In the genomic region with DNA sequence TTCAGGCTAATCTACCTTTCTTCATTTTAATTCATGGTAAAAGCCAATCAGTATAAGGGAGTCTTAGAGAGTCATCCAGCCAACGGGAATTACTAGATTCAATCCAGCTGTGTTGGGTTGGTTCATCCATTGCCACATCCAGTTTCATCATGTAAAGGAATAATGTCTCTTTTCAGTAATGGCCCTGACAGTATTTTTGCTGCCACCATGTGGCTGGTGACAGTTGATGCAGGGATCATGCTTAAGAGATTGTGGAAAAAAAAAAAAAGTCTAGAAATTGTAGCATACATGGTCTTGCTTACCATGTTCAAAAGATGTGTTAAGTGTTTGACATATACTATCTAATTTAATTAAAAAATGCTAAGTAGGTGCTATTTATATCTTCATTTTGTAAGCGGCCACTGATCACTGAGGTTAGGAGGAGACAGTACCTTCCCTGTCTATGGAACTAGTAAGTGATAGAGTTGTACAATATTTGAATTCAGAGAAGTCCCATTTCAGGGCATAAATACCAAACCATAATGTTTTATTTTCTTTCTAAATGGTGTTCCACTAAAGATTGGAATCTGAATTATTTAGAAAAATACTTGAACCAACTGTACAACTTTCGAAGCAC, we compare ENCODE assay signal across 8 cellular contexts.
DNase-seq lines count a peak whose midpoint lies in the region; ATAC-seq and TF ChIP-seq lines count a peak whose summit lies in the region.

No MANE protein-coding gene starts in this region.

- no peak for TF ChIP-seq EP300 in gastroesophageal sphincter (IDR thresholded peaks at IDR 0.05)

- no peak overlapping the region for H3K9ac ChIP-seq in SK-N-MC (ENCODE audit: insufficient read length)

- H3K27ac ChIP-seq in SK-N-MC (no peak overlapping the region), gastroesophageal sphincter (no peak overlapping the region), tibial artery (no peak overlapping the region)

- H3K9me3 ChIP-seq in SK-N-MC (ENCODE audit: low read depth, low read length) (no peaks in the 10 kb centered on the region), gastroesophageal sphincter (no peaks in the 10 kb centered on the region), tibial artery (no peaks in the 10 kb centered on the region)

- H3K4me1 ChIP-seq in gastroesophageal sphincter (peaks cover 0 to 6% (median 0%) of the 10 kb centered on the region in 3 donors), tibial artery (peaks cover 0 to 18% (median 0%) of the 10 kb centered on the region in 4 donors)

- TF ChIP-seq CTCF in gastroesophageal sphincter (IDR thresholded peaks at IDR 0.05) (peak in 3 of 4 experiments; percentile 11 to 44 (median 23)), tibial artery (IDR thresholded peaks at IDR 0.05) (peak; percentile 18 to 34)

- no peaks in the 10 kb centered on the region for H3K36me3 ChIP-seq in SK-N-MC (ENCODE audit: insufficient read depth, low read length)
- H3K36me3 ChIP-seq in gastroesophageal sphincter, result no peaks in the 10 kb centered on the region
- H3K36me3 ChIP-seq in tibial artery, result no peaks in the 10 kb centered on the region

- DNase-seq in NCI-H345 (lab: John Stamatoyannopoulos, UW) (peak; percentile 5), NCI-H345 treated with DMSO at 0.1 percent for 48 hours (lab: John Stamatoyannopoulos, UW; ENCODE audit: unreplicated experiment) (no peak), SK-N-MC (ENCODE audit: low read depth, low spot score) (peak; percentile 32), tibial artery (no peak)
- DNase-seq in Jurkat, Clone E6-1 (ENCODE audit: low read depth, low spot score), result peak; percentile 42
- no peak for DNase-seq in activated CD4-positive, alpha-beta T cell treated with anti-CD3 and anti-CD28 coated beads, Interleukin-2, amount 50 U/mL, for 4 hours

- no peak for TF ChIP-seq POLR2A in gastroesophageal sphincter (IDR thresholded peaks at IDR 0.05)

- WGBS in gastroesophageal sphincter (ENCODE audit: low coverage in 1 of 2), 2 donors, result 59 to 81% methylated on average over 3 of the region's 3 CpGs

- H3K4me3 ChIP-seq in Jurkat, Clone E6-1 (ENCODE audit: low read length), result no peak overlapping the region
- H3K4me3 ChIP-seq in SK-N-MC (no peak overlapping the region), gastroesophageal sphincter (no peak overlapping the region), tibial artery (no peak overlapping the region)

- intact Hi-C loops in tibial artery (cut with DNase I; ENCODE audit: low total_unique reads), result no loop called here

- H3K27me3 ChIP-seq in gastroesophageal sphincter (no peaks in the 10 kb centered on the region), tibial artery (no peaks in the 10 kb centered on the region)

- ATAC-seq in GM21717 (IDR thresholded peaks at IDR 0.05; ENCODE audit: unreplicated experiment) (peak; percentile 85), gastroesophageal sphincter (no peak)

Comparison
In these comparisons a context has a peak if more than half of its experiments do, and no peak if none do; other contexts are left out.
1. DNase-seq: peak in NCI-H345 (single experiment), Jurkat, Clone E6-1 (single experiment) and SK-N-MC (single experiment); none in NCI-H345 treated with DMSO at 0.1 percent for 48 hours (single experiment), tibial artery (0 of 2) and activated CD4-positive, alpha-beta T cell treated with anti-CD3 and anti-CD28 coated beads, Interleukin-2, amount 50 U/mL, for 4 hours (0 of 2).